Comparison of ENCODE assay signal across 1 cellular context in the genomic region with DNA sequence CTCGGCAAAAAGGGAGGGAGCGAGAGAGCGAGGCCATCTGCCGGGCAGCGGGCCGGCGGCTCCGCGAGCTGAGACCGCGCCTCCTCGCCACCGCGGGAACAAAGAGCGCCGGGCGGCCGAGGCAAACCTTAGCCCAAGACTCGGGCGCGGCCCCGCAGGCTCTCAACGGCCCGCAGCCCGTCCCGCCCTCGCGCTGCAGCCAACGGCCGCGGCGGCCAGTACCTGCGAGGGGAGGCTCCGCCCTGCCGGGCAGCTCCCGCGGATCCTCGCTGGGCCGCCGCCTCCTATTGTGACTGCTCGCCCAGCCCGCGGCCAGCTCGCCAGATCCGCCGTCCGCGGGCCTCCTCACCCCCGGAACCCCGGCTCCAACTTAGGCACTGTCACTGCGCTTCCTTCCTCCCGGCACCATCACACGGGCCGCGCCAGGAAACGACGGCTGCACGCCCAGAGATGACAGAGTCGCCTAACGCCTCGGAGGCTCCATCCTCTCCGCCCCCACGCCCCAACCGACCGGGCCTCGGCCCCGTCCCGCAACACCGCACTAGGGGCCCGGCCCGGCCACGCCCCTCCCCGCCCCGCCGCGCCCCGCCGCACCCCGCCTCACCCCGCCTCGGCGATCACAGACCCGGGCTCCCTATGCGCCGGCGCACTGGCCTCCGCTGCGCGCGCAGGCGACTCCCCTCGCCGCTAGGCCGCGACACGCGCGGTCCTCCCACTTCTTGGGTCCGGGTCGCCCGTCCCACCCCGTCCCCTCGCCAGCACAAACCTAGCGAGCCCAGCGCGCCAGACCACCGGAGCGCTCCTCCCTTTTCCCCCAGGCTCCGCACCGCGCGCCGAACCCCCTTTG.
TF ChIP-seq lines count a peak whose summit lies in the region.

No MANE protein-coding gene starts in this region.

TF ChIP-seq in HepG2, 621 proteins besides CTCF, POLR2A, EP300 and RAD21 (continued from another document and continues in another):
- TF ChIP-seq, protein P1, sequence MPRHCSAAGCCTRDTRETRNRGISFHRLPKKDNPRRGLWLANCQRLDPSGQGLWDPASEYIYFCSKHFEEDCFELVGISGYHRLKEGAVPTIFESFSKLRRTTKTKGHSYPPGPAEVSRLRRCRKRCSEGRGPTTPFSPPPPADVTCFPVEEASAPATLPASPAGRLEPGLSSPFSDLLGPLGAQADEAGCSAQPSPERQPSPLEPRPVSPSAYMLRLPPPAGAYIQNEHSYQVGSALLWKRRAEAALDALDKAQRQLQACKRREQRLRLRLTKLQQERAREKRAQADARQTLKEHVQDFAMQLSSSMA (CRISPR knock-in tag; IDR thresholded peaks at IDR 0.05) = no peak
- TF ChIP-seq NKX3-1 (CRISPR knock-in tag; IDR thresholded peaks at IDR 0.05) (peak; percentile 70; the same call in 1 of the 2 replicates), ZNF225 (CRISPR knock-in tag; IDR thresholded peaks at IDR 0.05) (0 out of 2 replicates have a peak, but pooled peaks have one; percentile 20), ZNF792 (CRISPR knock-in tag; IDR thresholded peaks at IDR 0.05) (no peak), HOXA9 (CRISPR knock-in tag; IDR thresholded peaks at IDR 0.05; ENCODE audit: borderline replicate concordance) (no peak), ZBTB3 (CRISPR knock-in tag; IDR thresholded peaks at IDR 0.05; ENCODE audit: borderline replicate concordance, low read depth) (0 out of 2 replicates have a peak, but pooled peaks have one; percentile 53), ZFY (CRISPR knock-in tag; IDR thresholded peaks at IDR 0.05) (peak; percentile 90), MED1 (CRISPR knock-in tag; IDR thresholded peaks at IDR 0.05) (0 out of 2 replicates have a peak, but pooled peaks have one; percentile 40), SP1 (IDR thresholded peaks at IDR 0.05) (no peak), SP1 (CRISPR knock-in tag; IDR thresholded peaks at IDR 0.05) (peak; percentile 70), HMG20B (CRISPR knock-in tag; conservative IDR thresholded peaks at IDR 0.05) (no peak), CHD2 (IDR thresholded peaks at IDR 0.05; ENCODE audit: low read depth, low read length) (no peak), PCBP1 (IDR thresholded peaks at IDR 0.05; ENCODE audit: borderline replicate concordance, low read depth, low read length) (0 out of 2 replicates have a peak, but pooled peaks have one; percentile 1), CREM (IDR thresholded peaks at IDR 0.05) (no peak), CREM (CRISPR knock-in tag; IDR thresholded peaks at IDR 0.05) (no peak), ZNF263 (CRISPR knock-in tag; IDR thresholded peaks at IDR 0.05) (peak; percentile 53), DPF2 (CRISPR knock-in tag; IDR thresholded peaks at IDR 0.05; ENCODE audit: borderline replicate concordance, low read depth) (no peak), ZNF790 (CRISPR knock-in tag; IDR thresholded peaks at IDR 0.05; ENCODE audit: borderline replicate concordance) (no peak), SKI (IDR thresholded peaks at IDR 0.05; ENCODE audit: partially characterized antibody) (peak; percentile 20), TBX3 (IDR thresholded peaks at IDR 0.05; ENCODE audit: borderline replicate concordance) (no peak), ATM (IDR thresholded peaks at IDR 0.05; ENCODE audit: borderline replicate concordance) (no peak), CBX1 (IDR thresholded peaks at IDR 0.05; ENCODE audit: low read depth) (peak; percentile 13), ZNF788 (CRISPR knock-in tag; IDR thresholded peaks at IDR 0.05; ENCODE audit: borderline replicate concordance) (peak; percentile 53; the same call in 1 of the 2 replicates), TOPORS (CRISPR knock-in tag; IDR thresholded peaks at IDR 0.05) (0 out of 2 replicates have a peak, but pooled peaks have one; percentile 35), KDM5A (IDR thresholded peaks at IDR 0.05; ENCODE audit: borderline replicate concordance, low read length) (peak; percentile 57), ZFP36 (IDR thresholded peaks at IDR 0.05; ENCODE audit: borderline replicate concordance, low read depth, low read length, partially characterized antibody) (no peak), HOXD1 (CRISPR knock-in tag; IDR thresholded peaks at IDR 0.05) (peak; percentile 73), FIP1L1 (IDR thresholded peaks at IDR 0.05; ENCODE audit: borderline replicate concordance, insufficient read depth, low read depth, low read length) (no peak), KLF9 (CRISPR knock-in tag; IDR thresholded peaks at IDR 0.05; ENCODE audit: low read depth) (0 out of 2 replicates have a peak, but pooled peaks have one; percentile 43), ZNF816 (CRISPR knock-in tag; IDR thresholded peaks at IDR 0.05; ENCODE audit: borderline replicate concordance) (peak; percentile 32; the same call in 1 of the 2 replicates), BRCA1 (CRISPR knock-in tag; IDR thresholded peaks at IDR 0.05) (no peak), CCDC6 (CRISPR knock-in tag; IDR thresholded peaks at IDR 0.05) (no peak; the same call in 1 of the 2 replicates), SMARCE1 (IDR thresholded peaks at IDR 0.05; ENCODE audit: borderline replicate concordance) (no peak), ZNF510 (CRISPR knock-in tag; IDR thresholded peaks at IDR 0.05; ENCODE audit: low read depth) (0 out of 2 replicates have a peak, but pooled peaks have one; percentile 70), ZNF101 (CRISPR knock-in tag; IDR thresholded peaks at IDR 0.05; ENCODE audit: borderline replicate concordance, low read depth) (no peak)
- TF ChIP-seq, protein P2, sequence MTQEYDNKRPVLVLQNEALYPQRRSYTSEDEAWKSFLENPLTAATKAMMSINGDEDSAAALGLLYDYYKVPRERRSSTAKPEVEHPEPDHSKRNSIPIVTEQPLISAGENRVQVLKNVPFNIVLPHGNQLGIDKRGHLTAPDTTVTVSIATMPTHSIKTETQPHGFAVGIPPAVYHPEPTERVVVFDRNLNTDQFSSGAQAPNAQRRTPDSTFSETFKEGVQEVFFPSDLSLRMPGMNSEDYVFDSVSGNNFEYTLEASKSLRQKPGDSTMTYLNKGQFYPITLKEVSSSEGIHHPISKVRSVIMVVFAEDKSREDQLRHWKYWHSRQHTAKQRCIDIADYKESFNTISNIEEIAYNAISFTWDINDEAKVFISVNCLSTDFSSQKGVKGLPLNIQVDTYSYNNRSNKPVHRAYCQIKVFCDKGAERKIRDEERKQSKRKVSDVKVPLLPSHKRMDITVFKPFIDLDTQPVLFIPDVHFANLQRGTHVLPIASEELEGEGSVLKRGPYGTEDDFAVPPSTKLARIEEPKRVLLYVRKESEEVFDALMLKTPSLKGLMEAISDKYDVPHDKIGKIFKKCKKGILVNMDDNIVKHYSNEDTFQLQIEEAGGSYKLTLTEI (CRISPR knock-in tag; conservative IDR thresholded peaks at IDR 0.05) = no peak
- TF ChIP-seq, protein P3, sequence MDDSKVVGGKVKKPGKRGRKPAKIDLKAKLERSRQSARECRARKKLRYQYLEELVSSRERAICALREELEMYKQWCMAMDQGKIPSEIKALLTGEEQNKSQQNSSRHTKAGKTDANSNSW (CRISPR knock-in tag; IDR thresholded peaks at IDR 0.05; ENCODE audit: borderline replicate concordance) = 0 out of 2 replicates have a peak, but pooled peaks have one; percentile 6
- TF ChIP-seq, protein P4, sequence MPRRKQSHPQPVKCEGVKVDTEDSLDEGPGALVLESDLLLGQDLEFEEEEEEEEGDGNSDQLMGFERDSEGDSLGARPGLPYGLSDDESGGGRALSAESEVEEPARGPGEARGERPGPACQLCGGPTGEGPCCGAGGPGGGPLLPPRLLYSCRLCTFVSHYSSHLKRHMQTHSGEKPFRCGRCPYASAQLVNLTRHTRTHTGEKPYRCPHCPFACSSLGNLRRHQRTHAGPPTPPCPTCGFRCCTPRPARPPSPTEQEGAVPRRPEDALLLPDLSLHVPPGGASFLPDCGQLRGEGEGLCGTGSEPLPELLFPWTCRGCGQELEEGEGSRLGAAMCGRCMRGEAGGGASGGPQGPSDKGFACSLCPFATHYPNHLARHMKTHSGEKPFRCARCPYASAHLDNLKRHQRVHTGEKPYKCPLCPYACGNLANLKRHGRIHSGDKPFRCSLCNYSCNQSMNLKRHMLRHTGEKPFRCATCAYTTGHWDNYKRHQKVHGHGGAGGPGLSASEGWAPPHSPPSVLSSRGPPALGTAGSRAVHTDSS (CRISPR knock-in tag; conservative IDR thresholded peaks at IDR 0.05) = 0 out of 2 replicates have a peak, but pooled peaks have one; percentile 16
- TF ChIP-seq, protein P5, sequence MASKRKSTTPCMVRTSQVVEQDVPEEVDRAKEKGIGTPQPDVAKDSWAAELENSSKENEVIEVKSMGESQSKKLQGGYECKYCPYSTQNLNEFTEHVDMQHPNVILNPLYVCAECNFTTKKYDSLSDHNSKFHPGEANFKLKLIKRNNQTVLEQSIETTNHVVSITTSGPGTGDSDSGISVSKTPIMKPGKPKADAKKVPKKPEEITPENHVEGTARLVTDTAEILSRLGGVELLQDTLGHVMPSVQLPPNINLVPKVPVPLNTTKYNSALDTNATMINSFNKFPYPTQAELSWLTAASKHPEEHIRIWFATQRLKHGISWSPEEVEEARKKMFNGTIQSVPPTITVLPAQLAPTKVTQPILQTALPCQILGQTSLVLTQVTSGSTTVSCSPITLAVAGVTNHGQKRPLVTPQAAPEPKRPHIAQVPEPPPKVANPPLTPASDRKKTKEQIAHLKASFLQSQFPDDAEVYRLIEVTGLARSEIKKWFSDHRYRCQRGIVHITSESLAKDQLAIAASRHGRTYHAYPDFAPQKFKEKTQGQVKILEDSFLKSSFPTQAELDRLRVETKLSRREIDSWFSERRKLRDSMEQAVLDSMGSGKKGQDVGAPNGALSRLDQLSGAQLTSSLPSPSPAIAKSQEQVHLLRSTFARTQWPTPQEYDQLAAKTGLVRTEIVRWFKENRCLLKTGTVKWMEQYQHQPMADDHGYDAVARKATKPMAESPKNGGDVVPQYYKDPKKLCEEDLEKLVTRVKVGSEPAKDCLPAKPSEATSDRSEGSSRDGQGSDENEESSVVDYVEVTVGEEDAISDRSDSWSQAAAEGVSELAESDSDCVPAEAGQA (IDR thresholded peaks at IDR 0.05; ENCODE audit: low read depth) = no peak
- TF ChIP-seq, protein P5 (CRISPR knock-in tag; IDR thresholded peaks at IDR 0.05; ENCODE audit: borderline replicate concordance) = no peak
- TF ChIP-seq, protein P6, sequence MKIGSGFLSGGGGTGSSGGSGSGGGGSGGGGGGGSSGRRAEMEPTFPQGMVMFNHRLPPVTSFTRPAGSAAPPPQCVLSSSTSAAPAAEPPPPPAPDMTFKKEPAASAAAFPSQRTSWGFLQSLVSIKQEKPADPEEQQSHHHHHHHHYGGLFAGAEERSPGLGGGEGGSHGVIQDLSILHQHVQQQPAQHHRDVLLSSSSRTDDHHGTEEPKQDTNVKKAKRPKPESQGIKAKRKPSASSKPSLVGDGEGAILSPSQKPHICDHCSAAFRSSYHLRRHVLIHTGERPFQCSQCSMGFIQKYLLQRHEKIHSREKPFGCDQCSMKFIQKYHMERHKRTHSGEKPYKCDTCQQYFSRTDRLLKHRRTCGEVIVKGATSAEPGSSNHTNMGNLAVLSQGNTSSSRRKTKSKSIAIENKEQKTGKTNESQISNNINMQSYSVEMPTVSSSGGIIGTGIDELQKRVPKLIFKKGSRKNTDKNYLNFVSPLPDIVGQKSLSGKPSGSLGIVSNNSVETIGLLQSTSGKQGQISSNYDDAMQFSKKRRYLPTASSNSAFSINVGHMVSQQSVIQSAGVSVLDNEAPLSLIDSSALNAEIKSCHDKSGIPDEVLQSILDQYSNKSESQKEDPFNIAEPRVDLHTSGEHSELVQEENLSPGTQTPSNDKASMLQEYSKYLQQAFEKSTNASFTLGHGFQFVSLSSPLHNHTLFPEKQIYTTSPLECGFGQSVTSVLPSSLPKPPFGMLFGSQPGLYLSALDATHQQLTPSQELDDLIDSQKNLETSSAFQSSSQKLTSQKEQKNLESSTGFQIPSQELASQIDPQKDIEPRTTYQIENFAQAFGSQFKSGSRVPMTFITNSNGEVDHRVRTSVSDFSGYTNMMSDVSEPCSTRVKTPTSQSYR (CRISPR knock-in tag; IDR thresholded peaks at IDR 0.05; ENCODE audit: borderline replicate concordance) = no peak; the same call in 1 of the 2 replicates
- TF ChIP-seq, protein P7, sequence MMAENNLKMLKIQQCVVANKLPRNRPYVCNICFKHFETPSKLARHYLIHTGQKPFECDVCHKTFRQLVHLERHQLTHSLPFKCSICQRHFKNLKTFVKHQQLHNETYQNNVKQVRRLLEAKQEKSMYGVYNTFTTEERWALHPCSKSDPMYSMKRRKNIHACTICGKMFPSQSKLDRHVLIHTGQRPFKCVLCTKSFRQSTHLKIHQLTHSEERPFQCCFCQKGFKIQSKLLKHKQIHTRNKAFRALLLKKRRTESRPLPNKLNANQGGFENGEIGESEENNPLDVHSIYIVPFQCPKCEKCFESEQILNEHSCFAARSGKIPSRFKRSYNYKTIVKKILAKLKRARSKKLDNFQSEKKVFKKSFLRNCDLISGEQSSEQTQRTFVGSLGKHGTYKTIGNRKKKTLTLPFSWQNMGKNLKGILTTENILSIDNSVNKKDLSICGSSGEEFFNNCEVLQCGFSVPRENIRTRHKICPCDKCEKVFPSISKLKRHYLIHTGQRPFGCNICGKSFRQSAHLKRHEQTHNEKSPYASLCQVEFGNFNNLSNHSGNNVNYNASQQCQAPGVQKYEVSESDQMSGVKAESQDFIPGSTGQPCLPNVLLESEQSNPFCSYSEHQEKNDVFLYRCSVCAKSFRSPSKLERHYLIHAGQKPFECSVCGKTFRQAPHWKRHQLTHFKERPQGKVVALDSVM (CRISPR knock-in tag; IDR thresholded peaks at IDR 0.05) = peak; percentile 41; the same call in 1 of the 2 replicates
- TF ChIP-seq, protein P8, sequence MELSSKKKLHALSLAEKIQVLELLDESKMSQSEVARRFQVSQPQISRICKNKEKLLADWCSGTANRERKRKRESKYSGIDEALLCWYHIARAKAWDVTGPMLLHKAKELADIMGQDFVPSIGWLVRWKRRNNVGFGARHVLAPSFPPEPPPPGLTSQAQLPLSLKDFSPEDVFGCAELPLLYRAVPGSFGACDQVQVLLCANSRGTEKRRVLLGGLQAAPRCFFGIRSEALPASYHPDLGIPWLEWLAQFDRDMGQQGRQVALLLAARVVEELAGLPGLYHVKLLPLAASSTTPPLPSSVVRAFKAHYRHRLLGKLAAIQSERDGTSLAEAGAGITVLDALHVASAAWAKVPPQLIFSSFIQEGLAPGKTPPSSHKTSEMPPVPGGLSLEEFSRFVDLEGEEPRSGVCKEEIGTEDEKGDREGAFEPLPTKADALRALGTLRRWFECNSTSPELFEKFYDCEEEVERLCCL (CRISPR knock-in tag; IDR thresholded peaks at IDR 0.05; ENCODE audit: borderline replicate concordance) = no peak
